9 cellular contexts compared by ENCODE assay signal in genomic region chr7:14761506-14762296, GRCh38.
DNase-seq lines count a peak whose midpoint lies in the region; ATAC-seq, FAIRE-seq and TF ChIP-seq lines count a peak whose summit lies in the region.
"Had no signal": no experiment of that assay in that cellular context is flagged by ENCODE, and none has a peak within 500 bp of the region (broad histone marks: within the 10 kb centered on the region; RNA-seq: fewer than 3 reads in every experiment).

No MANE protein-coding gene starts in this region.

- H3K23me2 ChIP-seq in H1 (ENCODE audit: low read depth, low read length) = no peaks in the 10 kb centered on the region

- FAIRE-seq in H1 (lab: Jason Lieb, UNC) = no peak

- H3K9ac ChIP-seq in H1 (replicated peaks in 1 of 4; ENCODE audit: extremely low read depth in 1 of 4, low read depth in 3 of 4, low read length in 3 of 4) = no peak overlapping the region; a peak in 2 of 7 replicates

- H3K27me3 ChIP-seq in H1 (replicated peaks in 1 of 4; ENCODE audit: control insufficient read depth in 3 of 4, extremely low read depth in 1 of 4, insufficient read depth in 3 of 4, low read length in 3 of 4) = no peaks in the 10 kb centered on the region
- H3K27me3 ChIP-seq in CD8-positive, alpha-beta T cell (ENCODE audit: insufficient read depth, low read length) = no peaks in the 10 kb centered on the region
- H3K27me3 ChIP-seq in CD4-positive, alpha-beta T cell (ENCODE audit: control insufficient read depth, insufficient read depth, low read length) = no peaks in the 10 kb centered on the region

- no peak overlapping the region for H3K4me3 ChIP-seq in H1 (ENCODE audit: extremely low read depth in 1 of 4, insufficient read depth in 2 of 4, low read depth in 3 of 4, low read length in 4 of 4)
- no peak overlapping the region for H3K4me3 ChIP-seq in CD8-positive, alpha-beta T cell (ENCODE audit: low read depth, low read length)

- H4K91ac ChIP-seq in H1 (replicated peaks; ENCODE audit: insufficient read length, low read length) = no peak overlapping the region

- CTCF ChIA-PET in H1 (lab: Charles Lee; ENCODE audit: partially characterized antibody) = interaction anchor here (0.9 kb wide), 1 partner anchor 9 kb away, joined by 3 read pairs; no protein-coding TSS in a partner anchor
- CTCF ChIA-PET in CD8-positive, alpha-beta T cell (lab: Charles Lee) = no interaction called here
- CTCF ChIA-PET in CD4-positive, alpha-beta T cell (lab: Charles Lee) = no interaction called here

- H3K79me1 ChIP-seq in H1 (ENCODE audit: low read depth, low read length) = no peaks in the 10 kb centered on the region

- no peak overlapping the region for H2BK20ac ChIP-seq in H1 (ENCODE audit: low read length)

- H3K36me3 ChIP-seq in H1 (ENCODE audit: control insufficient read depth in 2 of 4, insufficient read depth in 4 of 4, low read length in 3 of 4) = no peaks in the 10 kb centered on the region
- no peaks in the 10 kb centered on the region for H3K36me3 ChIP-seq in CD8-positive, alpha-beta T cell (ENCODE audit: insufficient read depth, low read length)

- POLR2A ChIA-PET in H1 (lab: Charles Lee; ENCODE audit: partially characterized antibody) = no interaction called here
- POLR2A ChIA-PET in CD8-positive, alpha-beta T cell (lab: Charles Lee) = no interaction called here
- POLR2A ChIA-PET in CD4-positive, alpha-beta T cell (lab: Charles Lee) = no interaction called here

- peaks cover 0 to 2% (median 0%) of the 10 kb centered on the region in 4 experiments; a peak in 1 of 7 replicates for H3K4me1 ChIP-seq in H1 (replicated peaks in 1 of 4; ENCODE audit: control insufficient read depth in 3 of 4, insufficient read depth in 4 of 4, low read length in 3 of 4)
- H3K4me1 ChIP-seq in CD8-positive, alpha-beta T cell (ENCODE audit: insufficient read depth, low read length) = no peaks in the 10 kb centered on the region

- H2AFZ ChIP-seq in H1 (ENCODE audit: low read length) = peak overlapping the region; percentile 40; the same call in 1 of the 2 replicates

- TF ChIP-seq POLR2A in H1 (IDR thresholded peaks at IDR 0.05; ENCODE audit: control extremely low read depth in 1 of 2, low read depth in 2 of 2, low read length in 2 of 2) = no peak

- H2BK120ac ChIP-seq in H1 (replicated peaks; ENCODE audit: low read depth, low read length) = no peak overlapping the region

- no peak overlapping the region for H3K4ac ChIP-seq in H1 (replicated peaks; ENCODE audit: insufficient read length, low read depth, low read length)

- H3K9me3 Mint-ChIP-seq in nephron = no peaks in the 10 kb centered on the region
- peaks cover 22 to 26% of the 10 kb centered on the region in 2 donors for H3K9me3 Mint-ChIP-seq in natural killer cell
- no peaks in the 10 kb centered on the region for H3K9me3 Mint-ChIP-seq in CD8-positive, alpha-beta T cell
- peaks cover 2% of the 10 kb centered on the region for H3K9me3 Mint-ChIP-seq in CD4-positive, alpha-beta T cell

- H4K8ac ChIP-seq in H1 (ENCODE audit: extremely low read depth, insufficient read depth, low read length) = no peak overlapping the region; the same call in 1 of the 2 replicates

- no peak for TF ChIP-seq EP300 in H1 (IDR thresholded peaks at IDR 0.05; ENCODE audit: borderline replicate concordance in 1 of 2, low read depth in 2 of 2, low read length in 2 of 2)

- no peaks in the 10 kb centered on the region for H4K20me1 ChIP-seq in H1 (replicated peaks in 1 of 2; ENCODE audit: control insufficient read depth in 1 of 2, insufficient read depth in 2 of 2, low read length in 2 of 2)

- no peak overlapping the region for H2BK12ac ChIP-seq in H1 (ENCODE audit: low read depth, low read length)

- no peak for TF ChIP-seq RAD21 in H1 (IDR thresholded peaks at IDR 0.05 in 1 of 2, conservative IDR thresholded peaks at IDR 0.05 in 1 of 2; ENCODE audit: low read depth in 2 of 2, low read length in 2 of 2)

- peak overlapping the region in 2 of 3 experiments; percentile 1 to 19 for H3K4me3 Mint-ChIP-seq in nephron
- H3K4me3 Mint-ChIP-seq in natural killer cell = no peak overlapping the region
- H3K4me3 Mint-ChIP-seq in CD8-positive, alpha-beta T cell = no peak overlapping the region
- no peak overlapping the region for H3K4me3 Mint-ChIP-seq in CD4-positive, alpha-beta T cell
- H3K4me3 Mint-ChIP-seq: central memory CD8-positive, alpha-beta T cell had no signal

- H3K23ac ChIP-seq in H1 (ENCODE audit: insufficient read length) = no peak overlapping the region

- H3K79me2 ChIP-seq in H1 (ENCODE audit: control insufficient read depth in 1 of 2, insufficient read depth in 2 of 2, low read length in 2 of 2) = no peaks in the 10 kb centered on the region

- H3K36me3 Mint-ChIP-seq in nephron (ENCODE audit: low read depth) = no peaks in the 10 kb centered on the region
- no peaks in the 10 kb centered on the region for H3K36me3 Mint-ChIP-seq in natural killer cell
- no peaks in the 10 kb centered on the region for H3K36me3 Mint-ChIP-seq in CD8-positive, alpha-beta T cell
- no peaks in the 10 kb centered on the region for H3K36me3 Mint-ChIP-seq in CD4-positive, alpha-beta T cell (ENCODE audit: low read depth)

- H3K4me1 Mint-ChIP-seq in nephron (peaks cover 37% of the 10 kb centered on the region), natural killer cell (no peaks in the 10 kb centered on the region)
- H3K4me1 Mint-ChIP-seq in CD8-positive, alpha-beta T cell (ENCODE audit: low read depth) = no peaks in the 10 kb centered on the region
- no peaks in the 10 kb centered on the region for H3K4me1 Mint-ChIP-seq in CD4-positive, alpha-beta T cell (ENCODE audit: low read depth)
- H3K4me1 Mint-ChIP-seq: central memory CD8-positive, alpha-beta T cell had no signal

- H3K4me2 ChIP-seq in H1 (ENCODE audit: insufficient read depth in 1 of 2, low read depth in 2 of 2, low read length in 2 of 2) = no peak overlapping the region

- 94% methylated on average over 4 of the region's 4 CpGs; no CpG with 5 or more reads in 1 of the 2 experiments for WGBS in H1 (ENCODE audit: extremely low coverage in 1 of 2, insufficient coverage in 1 of 2, insufficient read length in 1 of 2, insufficient replicate concordance in 2 of 2, low coverage in 1 of 2, low lambda C conversion rate in 2 of 2, missing lambda C conversion rate in 1 of 2), 2 experiments

- H2BK5ac ChIP-seq in H1 (ENCODE audit: low read depth, low read length) = no peak overlapping the region

- H4K5ac ChIP-seq in H1 (ENCODE audit: insufficient read length, low read depth, low read length) = no peak overlapping the region

- no peak overlapping the region for H3K14ac ChIP-seq in H1 (ENCODE audit: insufficient read length)

- H2AK5ac ChIP-seq in H1 (ENCODE audit: low read depth, low read length) = no peak overlapping the region

- H3K27me3 Mint-ChIP-seq in nephron (ENCODE audit: low read depth) (no peaks in the 10 kb centered on the region), natural killer cell (ENCODE audit: low read depth in 2 of 2) (no peaks in the 10 kb centered on the region)
- no peaks in the 10 kb centered on the region for H3K27me3 Mint-ChIP-seq in CD8-positive, alpha-beta T cell (ENCODE audit: low read depth)
- no peaks in the 10 kb centered on the region for H3K27me3 Mint-ChIP-seq in CD4-positive, alpha-beta T cell
- H3K27me3 Mint-ChIP-seq: central memory CD8-positive, alpha-beta T cell had no signal

- no peak overlapping the region for H3K18ac ChIP-seq in H1 (ENCODE audit: extremely low read depth, low read length)

- peak; percentile 39 for DNase-seq in D341Med (ENCODE audit: low spot score)
- DNase-seq in NCI-H2171 (lab: John Stamatoyannopoulos, UW) = peak; percentile 69
- no peak for DNase-seq in H1 (ENCODE audit: low read depth in 1 of 2, low spot score in 2 of 2)
- no peak for DNase-seq in natural killer cell
- no peak for DNase-seq in CD8-positive, alpha-beta T cell
- DNase-seq in CD4-positive, alpha-beta T cell = no peak

- TF ChIP-seq CTCF in H1 (IDR thresholded peaks at IDR 0.05; ENCODE audit: control extremely low read depth in 1 of 3, insufficient read depth in 1 of 3, low read depth in 1 of 3, low read length in 3 of 3) (no peak), nephron (IDR thresholded peaks at IDR 0.05; ENCODE audit: unreplicated experiment in 3 of 3) (no peak), natural killer cell (IDR thresholded peaks at IDR 0.05) (no peak)
- TF ChIP-seq CTCF in CD8-positive, alpha-beta T cell (IDR thresholded peaks at IDR 0.05) = no peak
- no peak for TF ChIP-seq CTCF in CD4-positive, alpha-beta T cell (IDR thresholded peaks at IDR 0.05)

- H3K27ac Mint-ChIP-seq in nephron = peak overlapping the region; percentile 88 to 96 (median 91)
- no peak overlapping the region for H3K27ac Mint-ChIP-seq in natural killer cell
- no peak overlapping the region for H3K27ac Mint-ChIP-seq in CD8-positive, alpha-beta T cell
- H3K27ac Mint-ChIP-seq in CD4-positive, alpha-beta T cell = no peak overlapping the region

- no peaks in the 10 kb centered on the region for H3K9me3 ChIP-seq in H1 (ENCODE audit: insufficient read depth in 2 of 2, low read depth in 1 of 2, low read length in 1 of 2)
- no peaks in the 10 kb centered on the region for H3K9me3 ChIP-seq in CD8-positive, alpha-beta T cell (ENCODE audit: low read length)
- H3K9me3 ChIP-seq in CD4-positive, alpha-beta T cell (ENCODE audit: control insufficient read depth, low read length) = no peaks in the 10 kb centered on the region

- ATAC-seq in natural killer cell = no peak
- no peak for ATAC-seq in HG02970 (IDR thresholded peaks at IDR 0.05; ENCODE audit: low FRiP score, unreplicated experiment)
- ATAC-seq in CD8-positive, alpha-beta T cell = no peak
- ATAC-seq in CD4-positive, alpha-beta T cell (ENCODE audit: poor library complexity) = no peak

- intact Hi-C loops in natural killer cell (cut with micrococcal nuclease) = no loop called here
- intact Hi-C loops in CD8-positive, alpha-beta T cell (cut with DNase I, micrococcal nuclease) = no loop called here
- intact Hi-C loops in CD4-positive, alpha-beta T cell (cut with DNase I, micrococcal nuclease) = no loop called here

- H2BK15ac ChIP-seq in H1 (ENCODE audit: low read length) = no peak overlapping the region

- H3K56ac ChIP-seq in H1 (replicated peaks; ENCODE audit: insufficient read length, low read depth, low read length) = no peak overlapping the region

- H3K27ac ChIP-seq in H1 (ENCODE audit: low read depth, low read length) = no peak overlapping the region
- no peak overlapping the region for H3K27ac ChIP-seq in CD8-positive, alpha-beta T cell (ENCODE audit: low read depth, low read length)
- no peak overlapping the region for H3K27ac ChIP-seq in CD4-positive, alpha-beta T cell (ENCODE audit: low read depth, low read length)

TF ChIP-seq in H1, 55 proteins besides CTCF, POLR2A, EP300 and RAD21:
- no peak for TF ChIP-seq SP1 (IDR thresholded peaks at IDR 0.05; ENCODE audit: low read depth, low read length)
- TF ChIP-seq SUZ12 (IDR thresholded peaks at IDR 0.05; ENCODE audit: low read length) = no peak
- TF ChIP-seq HDAC6 (IDR thresholded peaks at IDR 0.05; ENCODE audit: low read depth, low read length) = no peak
- TF ChIP-seq TEAD4 (IDR thresholded peaks at IDR 0.05; ENCODE audit: low read depth, low read length) = no peak
- no peak for TF ChIP-seq BRCA1 (IDR thresholded peaks at IDR 0.05; ENCODE audit: low read depth, low read length)
- TF ChIP-seq ASH2L (IDR thresholded peaks at IDR 0.05; ENCODE audit: low read length) = no peak

Comparison
In these comparisons a context has a peak if more than half of its experiments do, and no peak if none do; other contexts are left out.
1. DNase-seq: peak in D341Med (single experiment) and NCI-H2171 (single experiment); none in H1 (0 of 2), natural killer cell (single experiment), CD8-positive, alpha-beta T cell (0 of 7) and CD4-positive, alpha-beta T cell (0 of 10).
2. H3K27ac Mint-ChIP-seq: peak in nephron (3 of 3); none in natural killer cell (0 of 2), CD8-positive, alpha-beta T cell (single experiment) and CD4-positive, alpha-beta T cell (single experiment).
3. H3K4me3 Mint-ChIP-seq: peak in nephron (2 of 3); none in natural killer cell (single experiment), CD8-positive, alpha-beta T cell (single experiment) and CD4-positive, alpha-beta T cell (single experiment).